In the genomic region with DNA sequence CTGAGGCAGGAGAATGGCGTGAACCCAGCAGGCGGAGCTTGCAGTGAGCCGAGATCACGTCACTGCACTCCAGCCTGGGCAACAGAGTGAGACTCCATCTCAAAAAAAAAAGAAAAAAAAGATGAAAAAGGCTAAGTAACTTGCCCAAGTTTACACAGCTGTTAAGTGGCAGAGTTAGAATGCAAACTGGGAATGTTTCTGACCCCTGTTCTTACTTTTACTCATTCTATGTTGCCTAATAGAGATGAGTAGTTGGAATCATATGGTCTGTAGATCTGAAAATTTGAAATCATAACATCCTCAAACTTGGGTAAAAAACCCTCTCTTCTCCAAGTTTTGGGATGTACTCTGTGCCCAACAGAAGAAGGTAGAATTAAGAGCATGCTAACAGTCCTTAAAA, we compare ENCODE assay signal across 17 cellular contexts.
DNase-seq lines count a peak whose midpoint lies in the region; ATAC-seq and TF ChIP-seq lines count a peak whose summit lies in the region.
"Had no signal": no experiment of that assay in that cellular context is flagged by ENCODE, and none has a peak within 500 bp of the region (broad histone marks: within the 10 kb centered on the region; RNA-seq: fewer than 3 reads in every experiment).

No MANE protein-coding gene starts in this region.

- ATAC-seq in GM21515 (IDR thresholded peaks at IDR 0.05; ENCODE audit: unreplicated experiment): no peak

- H2BK5ac ChIP-seq in mesenchymal stem cell (ENCODE audit: low read depth, low read length, poor library complexity, severe bottlenecking): no peak overlapping the region

- 79% methylated on average over 3 of the region's 4 CpGs for WGBS in mesenchymal stem cell

- no peaks in the 10 kb centered on the region for H3K27me3 ChIP-seq in mesenchymal stem cell (ENCODE audit: control insufficient read depth in 1 of 2, insufficient read depth in 1 of 2, low read length in 2 of 2)

- no peaks in the 10 kb centered on the region for H3K36me3 ChIP-seq in mesenchymal stem cell (ENCODE audit: control insufficient read depth in 1 of 2, insufficient read depth in 2 of 2, low read depth in 1 of 2, low read length in 2 of 2)
- H3K36me3 ChIP-seq: HAP-1 had no signal

- H3K4me1 ChIP-seq in mesenchymal stem cell (ENCODE audit: control insufficient read depth, insufficient read depth, low read depth, low read length): no peaks in the 10 kb centered on the region
- H3K4me1 ChIP-seq: HAP-1 had no signal

- H3K18ac ChIP-seq in mesenchymal stem cell (ENCODE audit: low read depth in 1 of 2, low read length in 2 of 2): no peak overlapping the region

- TF ChIP-seq CTCF in AG10803 (conservative IDR thresholded peaks at IDR 0.05; ENCODE audit: low read length) (no peak), fibroblast of mammary gland (conservative IDR thresholded peaks at IDR 0.05; ENCODE audit: control insufficient read depth, insufficient read depth, low read depth, low read length) (no peak)

- no peak overlapping the region for H3K23ac ChIP-seq in mesenchymal stem cell (ENCODE audit: low read length in 2 of 2)

- peaks cover 4% of the 10 kb centered on the region for H3K9me3 Mint-ChIP-seq in T-helper 2 cell treated with Interferon-gamma antibody and Interleukin-4, amounts not matched to agents 5 μg/mL and 100 μg/mL, for 36 hours
- H3K9me3 Mint-ChIP-seq: CD4-positive, alpha-beta T cell; HFFc6 had no signal

- no peak overlapping the region for H3K14ac ChIP-seq in mesenchymal stem cell (ENCODE audit: low read length in 2 of 2)

- DNase-seq in AG10803 (ENCODE audit: low read depth): peak; percentile 12
- DNase-seq in amniotic epithelial cell (ENCODE audit: low read depth): peak; percentile 3
- DNase-seq in fibroblast of mammary gland (ENCODE audit: low read depth): peak; percentile 79
- no peak for DNase-seq in mesenchymal stem cell
- no peak for DNase-seq in NCI-H345 treated with DMSO at 0.1 percent for 48 hours (lab: John Stamatoyannopoulos, UW; ENCODE audit: unreplicated experiment)
- no peak for DNase-seq in T-helper 2 cell treated with Interferon-gamma antibody and Interleukin-4, amounts not matched to agents 5 μg/mL and 100 μg/mL, for 36 hours (ENCODE audit: low spot score)
- no peak for DNase-seq in SKM-1 (lab: John Stamatoyannopoulos, UW; ENCODE audit: unreplicated experiment)
- DNase-seq: C1 segment of cervical spinal cord; Calu3; CD4-positive, alpha-beta T cell; DMS 273 treated with DMSO at 0.1 percent for 48 hours; GOT3; HFFc6 had no signal

- H3K4me3 Mint-ChIP-seq in T-helper 2 cell treated with Interferon-gamma antibody and Interleukin-4, amounts not matched to agents 5 μg/mL and 100 μg/mL, for 36 hours: no peak overlapping the region
- H3K4me3 Mint-ChIP-seq: B cell; CD4-positive, alpha-beta T cell; HFFc6 had no signal

- H4K8ac ChIP-seq in mesenchymal stem cell (ENCODE audit: low read length): no peak overlapping the region

- H3K4me2 ChIP-seq in mesenchymal stem cell (ENCODE audit: low read length, poor library complexity, severe bottlenecking): no peak overlapping the region

- no peaks in the 10 kb centered on the region for H3K36me3 Mint-ChIP-seq in T-helper 2 cell treated with Interferon-gamma antibody and Interleukin-4, amounts not matched to agents 5 μg/mL and 100 μg/mL, for 36 hours (ENCODE audit: low read depth)

- no peaks in the 10 kb centered on the region for H3K4me1 Mint-ChIP-seq in T-helper 2 cell treated with Interferon-gamma antibody and Interleukin-4, amounts not matched to agents 5 μg/mL and 100 μg/mL, for 36 hours (ENCODE audit: low read depth)
- H3K4me1 Mint-ChIP-seq: B cell had no signal

- H2BK120ac ChIP-seq in mesenchymal stem cell (ENCODE audit: low read depth, low read length): no peak overlapping the region

- H2AFZ ChIP-seq in mesenchymal stem cell (ENCODE audit: low read depth, low read length): no peak overlapping the region

- H3K79me1 ChIP-seq in mesenchymal stem cell (replicated peaks; ENCODE audit: low read length, poor library complexity, severe bottlenecking): no peaks in the 10 kb centered on the region

- H3K4ac ChIP-seq in mesenchymal stem cell (ENCODE audit: low read depth in 1 of 2, low read length in 2 of 2): no peak overlapping the region

- peak overlapping the region; percentile 20 for H3K9ac ChIP-seq in mesenchymal stem cell (ENCODE audit: low read length)

- no peak overlapping the region for H2AK5ac ChIP-seq in mesenchymal stem cell (ENCODE audit: low read length, severe bottlenecking)

- no peaks in the 10 kb centered on the region for H3K9me3 ChIP-seq in mesenchymal stem cell (ENCODE audit: control insufficient read depth, low read length)
- H3K9me3 ChIP-seq: HAP-1 had no signal

- H2BK15ac ChIP-seq in mesenchymal stem cell (ENCODE audit: low read depth, poor library complexity, severe bottlenecking): no peak overlapping the region

- no peak overlapping the region for H4K91ac ChIP-seq in mesenchymal stem cell (ENCODE audit: low read length)

- H2BK12ac ChIP-seq in mesenchymal stem cell (ENCODE audit: low read length in 2 of 2): no peak overlapping the region

- no peaks in the 10 kb centered on the region for H3K27me3 Mint-ChIP-seq in T-helper 2 cell treated with Interferon-gamma antibody and Interleukin-4, amounts not matched to agents 5 μg/mL and 100 μg/mL, for 36 hours (ENCODE audit: low read depth)

- no peak overlapping the region for H3K4me3 ChIP-seq in AG10803 (ENCODE audit: low read length)
- no peak overlapping the region for H3K4me3 ChIP-seq in fibroblast of mammary gland (ENCODE audit: control insufficient read depth, low read depth, low read length)
- H3K4me3 ChIP-seq in mesenchymal stem cell (ENCODE audit: insufficient read depth in 1 of 2, low read depth in 1 of 2, low read length in 2 of 2): no peak overlapping the region
- H3K4me3 ChIP-seq: HAP-1 had no signal

- H3K27ac ChIP-seq in mesenchymal stem cell (ENCODE audit: low read length, poor library complexity, severe bottlenecking): no peak overlapping the region
- H3K27ac ChIP-seq: 22Rv1 had no signal

- H3K27ac Mint-ChIP-seq in T-helper 2 cell treated with Interferon-gamma antibody and Interleukin-4, amounts not matched to agents 5 μg/mL and 100 μg/mL, for 36 hours: no peak overlapping the region
- H3K27ac Mint-ChIP-seq: B cell; CD4-positive, alpha-beta T cell; HFFc6 had no signal

Comparison
In these comparisons a context has a peak if more than half of its experiments do, and no peak if none do; other contexts are left out.
1. DNase-seq: peak in AG10803 (single experiment), amniotic epithelial cell (single experiment) and fibroblast of mammary gland (single experiment); none in mesenchymal stem cell (single experiment), NCI-H345 treated with DMSO at 0.1 percent for 48 hours (single experiment), T-helper 2 cell treated with Interferon-gamma antibody and Interleukin-4, amounts not matched to agents 5 μg/mL and 100 μg/mL, for 36 hours (single experiment) and SKM-1 (single experiment).